In the genomic region with DNA sequence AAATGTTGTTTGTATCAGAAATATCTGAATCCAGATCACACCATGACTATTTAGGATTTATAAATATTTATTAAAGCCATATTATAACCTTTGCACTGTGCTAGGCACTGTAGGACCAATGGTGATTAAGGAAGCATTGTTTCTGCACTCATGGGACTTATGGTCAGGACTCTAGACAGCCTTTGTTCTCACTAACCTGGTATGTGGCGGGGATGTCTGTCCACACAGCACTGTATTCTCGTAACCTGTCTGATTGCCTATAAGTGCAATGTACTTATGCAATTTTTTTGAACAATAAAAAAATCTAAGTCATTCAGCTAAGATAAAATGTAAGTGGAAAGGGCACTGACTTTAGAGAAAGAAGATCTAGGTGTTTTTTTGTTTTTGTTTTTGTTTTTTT, we compare ENCODE assay signal across 13 cellular contexts. TPM values are rescaled to one million over a fixed set of nuclear protein-coding genes. Genes with fewer than 3 reads are reported as not detected.
"Had no signal": no experiment of that assay in that cellular context is flagged by ENCODE, and none has a peak within 500 bp of the region (broad histone marks: within the 10 kb centered on the region; RNA-seq: fewer than 3 reads in every experiment).

No MANE protein-coding gene starts in this region.

- H3K4me3 ChIP-seq: dorsolateral prefrontal cortex, gastrocnemius medialis, heart right ventricle, testis had no signal

- H3K4me3 Mint-ChIP-seq: activated CD4-positive, alpha-beta T cell treated with anti-CD3 and anti-CD28 coated beads, Interleukin-2, amount 10 ng/mL, durations not matched to agents 7 days and 5 days; activated naive CD4-positive, alpha-beta T cell treated with anti-CD3 and anti-CD28 coated beads, Interleukin-2, amount 50 U/mL, for 24 hours; neural crest cell; stimulated activated naive CD8-positive, alpha-beta T cell treated with anti-CD3 and anti-CD28 coated beads, Interleukin-15, amount 100 ng/mL, for 72 hours; T-helper 1 cell treated with Interleukin-12 subunit alpha and Interleukin-12 subunit beta and Interleukin-4 antibody, amounts not matched to agents 30 μg/mL and 1 μg/mL, for 36 hours; WTC11 had no signal

- DNase-seq: activated CD4-positive, alpha-beta T cell treated with anti-CD3 and anti-CD28 coated beads, Interleukin-2, amount 10 ng/mL, durations not matched to agents 7 days and 5 days; activated CD8-positive, alpha-beta memory T cell treated with anti-CD3 and anti-CD28 coated beads for 24 hours; dorsolateral prefrontal cortex; gastrocnemius medialis; heart right ventricle; left ventricle myocardium superior; stimulated activated CD4-positive, alpha-beta T cell treated with anti-CD3 and anti-CD28 coated beads, Interleukin-4, amount 100 ng/mL, for 4 hours; stimulated activated naive CD8-positive, alpha-beta T cell treated with anti-CD3 and anti-CD28 coated beads, Interleukin-15, amount 100 ng/mL, for 72 hours; testis had no signal

- H3K27ac ChIP-seq: dorsolateral prefrontal cortex, gastrocnemius medialis, heart right ventricle had no signal

- H3K27me3 ChIP-seq: gastrocnemius medialis, testis had no signal

- H3K9me3 Mint-ChIP-seq: activated CD4-positive, alpha-beta T cell treated with anti-CD3 and anti-CD28 coated beads, Interleukin-2, amount 10 ng/mL, durations not matched to agents 7 days and 5 days; activated naive CD4-positive, alpha-beta T cell treated with anti-CD3 and anti-CD28 coated beads, Interleukin-2, amount 50 U/mL, for 24 hours; neural crest cell; stimulated activated naive CD8-positive, alpha-beta T cell treated with anti-CD3 and anti-CD28 coated beads, Interleukin-15, amount 100 ng/mL, for 72 hours; T-helper 1 cell treated with Interleukin-12 subunit alpha and Interleukin-12 subunit beta and Interleukin-4 antibody, amounts not matched to agents 30 μg/mL and 1 μg/mL, for 36 hours; WTC11 had no signal

- ATAC-seq: gastrocnemius medialis, heart right ventricle, left ventricle myocardium superior, WTC11 had no signal

- H3K9me3 ChIP-seq: gastrocnemius medialis, heart right ventricle, testis had no signal

- H3K36me3 Mint-ChIP-seq: activated naive CD4-positive, alpha-beta T cell treated with anti-CD3 and anti-CD28 coated beads, Interleukin-2, amount 50 U/mL, for 24 hours; WTC11 had no signal

- H3K36me3 ChIP-seq: gastrocnemius medialis, heart right ventricle had no signal

- H3K4me1 Mint-ChIP-seq: activated naive CD4-positive, alpha-beta T cell treated with anti-CD3 and anti-CD28 coated beads, Interleukin-2, amount 50 U/mL, for 24 hours; stimulated activated naive CD8-positive, alpha-beta T cell treated with anti-CD3 and anti-CD28 coated beads, Interleukin-15, amount 100 ng/mL, for 72 hours had no signal

- H3K27ac Mint-ChIP-seq: activated CD4-positive, alpha-beta T cell treated with anti-CD3 and anti-CD28 coated beads, Interleukin-2, amount 10 ng/mL, durations not matched to agents 7 days and 5 days; activated naive CD4-positive, alpha-beta T cell treated with anti-CD3 and anti-CD28 coated beads, Interleukin-2, amount 50 U/mL, for 24 hours; stimulated activated naive CD8-positive, alpha-beta T cell treated with anti-CD3 and anti-CD28 coated beads, Interleukin-15, amount 100 ng/mL, for 72 hours; T-helper 1 cell treated with Interleukin-12 subunit alpha and Interleukin-12 subunit beta and Interleukin-4 antibody, amounts not matched to agents 30 μg/mL and 1 μg/mL, for 36 hours; WTC11 had no signal

RNA-seq across cellular contexts. Expression of a gene that starts 6.7 kb away (rescaled TPM):
- total RNA-seq: activated CD4-positive, alpha-beta T cell treated with anti-CD3 and anti-CD28 coated beads, Interleukin-2, amount 10 ng/mL, durations not matched to agents 7 days and 5 days had no signal
